19 cellular contexts compared by ENCODE assay signal in the genomic region with DNA sequence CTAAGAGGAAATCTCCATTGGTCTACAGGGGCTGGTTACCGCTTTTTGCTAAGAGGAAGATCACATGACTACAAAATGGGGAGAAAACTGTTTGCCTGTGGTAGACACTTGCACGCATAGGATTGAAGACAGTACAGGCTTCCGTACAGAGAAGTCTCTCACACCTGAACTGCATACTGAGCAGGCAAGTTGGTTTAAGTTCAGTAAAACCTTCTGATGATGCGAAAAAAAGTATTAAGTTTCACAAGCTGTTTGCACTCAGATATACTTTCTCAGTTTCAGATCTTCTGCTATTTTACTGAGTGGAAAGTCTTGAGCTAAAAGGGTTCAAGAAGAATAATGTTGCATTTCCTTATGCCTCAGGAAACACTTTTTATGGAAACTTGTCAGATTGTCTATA.
DNase-seq lines count a peak whose midpoint lies in the region; ATAC-seq and TF ChIP-seq lines count a peak whose summit lies in the region.
"Had no signal": no experiment of that assay in that cellular context is flagged by ENCODE, and none has a peak within 500 bp of the region (broad histone marks: within the 10 kb centered on the region; RNA-seq: fewer than 3 reads in every experiment).

No MANE protein-coding gene starts in this region.

- DNase-seq in testis = no peak
- no peak for DNase-seq in ascending aorta (ENCODE audit: low spot score in 2 of 2)
- no peak for DNase-seq in NCI-H2227 (lab: John Stamatoyannopoulos, UW; ENCODE audit: unreplicated experiment)
- DNase-seq: CD8-positive, alpha-beta memory T cell; DND-41; HFFc6; Karpas-422; NCI-H1105 treated with DMSO at 0.1 percent for 48 hours; NCI-H1694 treated with DMSO at 0.1 percent for 48 hours; NCI-H2107; NCI-H446; NCI-H69; SW 1271 had no signal

- TF ChIP-seq POLR2A in testis (IDR thresholded peaks at IDR 0.05) = no peak

- WGBS in testis, 2 donors = 79 to 92% methylated on average over 4 of the region's 4 CpGs

- H3K9me3 ChIP-seq in testis (no peaks in the 10 kb centered on the region), ascending aorta (no peaks in the 10 kb centered on the region)

- H3K4me1 ChIP-seq in testis (no peaks in the 10 kb centered on the region), ascending aorta (no peaks in the 10 kb centered on the region)
- H3K4me1 ChIP-seq: BLaER1 treated with 17β-estradiol and CSF1 and Interleukin-3, amounts not matched to agents 10 nM and 100 nM had no signal

- ATAC-seq in GM18502 (IDR thresholded peaks at IDR 0.05; ENCODE audit: poor library complexity, unreplicated experiment) (peak; percentile 46), GM19324 (IDR thresholded peaks at IDR 0.05; ENCODE audit: low FRiP score, unreplicated experiment) (peak; percentile 73), HG02870 (IDR thresholded peaks at IDR 0.05; ENCODE audit: unreplicated experiment) (peak; percentile 63), HG03469 (IDR thresholded peaks at IDR 0.05; ENCODE audit: unreplicated experiment) (peak; percentile 38), HG03457 (IDR thresholded peaks at IDR 0.05; ENCODE audit: unreplicated experiment) (no peak)

- H3K27me3 ChIP-seq in testis = no peaks in the 10 kb centered on the region
- no peaks in the 10 kb centered on the region for H3K27me3 ChIP-seq in ascending aorta
- H3K27me3 ChIP-seq: BLaER1 treated with 17β-estradiol and CSF1 and Interleukin-3, amounts not matched to agents 10 nM and 100 nM had no signal

- TF ChIP-seq CTCF in testis (IDR thresholded peaks at IDR 0.05) (no peak), ascending aorta (IDR thresholded peaks at IDR 0.05) (no peak)

- H3K27ac ChIP-seq in testis (no peak overlapping the region), ascending aorta (no peak overlapping the region)
- H3K27ac ChIP-seq: BLaER1 treated with 17β-estradiol and CSF1 and Interleukin-3, amounts not matched to agents 10 nM and 100 nM had no signal

- H3K36me3 ChIP-seq in testis (ENCODE audit: low read depth, missing control alignments) (no peaks in the 10 kb centered on the region), ascending aorta (no peaks in the 10 kb centered on the region)
- H3K36me3 ChIP-seq: BLaER1 treated with 17β-estradiol and CSF1 and Interleukin-3, amounts not matched to agents 10 nM and 100 nM had no signal

- H3K4me3 ChIP-seq in testis = no peak overlapping the region
- H3K4me3 ChIP-seq in ascending aorta = no peak overlapping the region
- H3K4me3 ChIP-seq: BLaER1 treated with 17β-estradiol and CSF1 and Interleukin-3, amounts not matched to agents 10 nM and 100 nM had no signal

- intact Hi-C loops in testis (cut with DNase I; ENCODE audit: low total_unique reads) = no loop called here
- intact Hi-C loops in ascending aorta (cut with DNase I) = no loop called here
